Comparison of ENCODE assay signal across 7 cellular contexts in the genomic region with DNA sequence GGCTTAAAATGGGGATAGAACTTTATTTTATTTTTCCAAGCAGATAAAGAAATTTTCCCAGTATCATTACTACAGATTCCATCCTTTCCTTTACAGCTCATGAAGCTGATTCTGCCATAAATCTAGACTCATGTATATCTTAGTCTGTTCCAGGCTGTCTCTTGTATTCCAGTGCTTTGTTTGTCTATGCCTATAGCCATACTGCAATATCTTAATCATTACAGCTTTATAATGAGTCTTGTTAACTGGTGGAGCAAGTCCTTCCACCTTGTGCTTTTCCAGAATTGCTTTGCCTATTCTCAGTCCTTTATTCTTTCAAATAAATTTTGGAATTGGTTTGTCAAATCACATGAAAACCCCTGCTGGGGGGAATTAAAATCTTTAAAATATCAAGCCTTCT.
"Had no signal": no experiment of that assay in that cellular context is flagged by ENCODE, and none has a peak within 500 bp of the region (broad histone marks: within the 10 kb centered on the region; RNA-seq: fewer than 3 reads in every experiment).

No MANE protein-coding gene starts in this region.

- ATAC-seq: GM23338 had no signal

- H3K4me1 Mint-ChIP-seq: GM23338, H9 had no signal

- H3K4me3 ChIP-seq: GM23338 had no signal

- H3K9me3 Mint-ChIP-seq: GM23338, H9 had no signal

- DNase-seq: H9, HCEC 1CT, IMR-90 had no signal

- FAIRE-seq: H1, H54, HTR-8/SVneo had no signal

- H3K27ac Mint-ChIP-seq: H9 had no signal

- H3K4me3 Mint-ChIP-seq: GM23338, H9 had no signal
